8 cellular contexts compared by ENCODE assay signal in genomic region chr7:101218236-101219130, GRCh38. TPM values are rescaled to one million over a fixed set of nuclear protein-coding genes. Genes with fewer than 3 reads are reported as not detected.
DNase-seq lines count a peak whose midpoint lies in the region; ATAC-seq and TF ChIP-seq lines count a peak whose summit lies in the region.

No MANE protein-coding gene starts in this region.

- peak overlapping the region; percentile 80 for H3K9ac ChIP-seq in PC-3 (ENCODE audit: low read length)
- H3K9ac ChIP-seq in trophoblast cell (ENCODE audit: low read length) = peak overlapping the region; percentile 48

- no peak overlapping the region for H2BK5ac ChIP-seq in trophoblast cell (ENCODE audit: low read depth, low read length, poor library complexity)

- peak overlapping the region; percentile 37 for H3K14ac ChIP-seq in trophoblast cell (ENCODE audit: low read length)

- peak overlapping the region; percentile 91 for H3K4me3 ChIP-seq in AG04449 (ENCODE audit: low read depth, low read length)
- peak overlapping the region; percentile 80 for H3K4me3 ChIP-seq in PC-3 (ENCODE audit: low read length)
- H3K4me3 ChIP-seq in esophagus (ENCODE audit: low read depth in 1 of 2, low read length in 2 of 2) = peak overlapping the region; percentile 69 to 87
- peak overlapping the region; percentile 85 for H3K4me3 ChIP-seq in trophoblast cell (ENCODE audit: low read depth, low read length)

- H3K4me1 ChIP-seq in PC-3 (ENCODE audit: insufficient read depth, low read length) = peaks cover 11% of the 10 kb centered on the region
- peaks cover 0 to 8% of the 10 kb centered on the region in 2 donors for H3K4me1 ChIP-seq in esophagus (ENCODE audit: control insufficient read depth in 2 of 2, insufficient read depth in 2 of 2, low read length in 1 of 2)
- peaks cover 10 to 16% of the 10 kb centered on the region in 2 experiments for H3K4me1 ChIP-seq in trophoblast cell (ENCODE audit: control insufficient read depth in 1 of 2, insufficient read depth in 2 of 2, low read length in 2 of 2)

- no peak for TF ChIP-seq CTCF in AG04449 (IDR thresholded peaks at IDR 0.05; ENCODE audit: insufficient read depth, low read length, missing control alignments)
- no peak for TF ChIP-seq CTCF in PC-3 (conservative IDR thresholded peaks at IDR 0.05; ENCODE audit: low read depth, low read length)

- no peaks in the 10 kb centered on the region for H3K9me2 ChIP-seq in PC-3 (replicated peaks; ENCODE audit: low read length)

- peaks cover 56% of the 10 kb centered on the region for H3K79me2 ChIP-seq in PC-3 (ENCODE audit: low read length)
- peaks cover 13% of the 10 kb centered on the region for H3K79me2 ChIP-seq in trophoblast cell (ENCODE audit: control insufficient read depth, insufficient read depth, low read length, poor library complexity)

- TSS peak; percentile 73 for BruUV-seq in PC-3 (replicated peaks; lab: Mats Ljungman, UMichigan)

- peak overlapping the region; percentile 78 for H4K8ac ChIP-seq in trophoblast cell (ENCODE audit: low read depth, low read length)

- POLR2A ChIA-PET in AG04449 (lab: Yijun Ruan, JAX) (interaction anchor here (0.6 to 2.3 kb wide), 13 partner anchors 8 to 344 kb away, joined by 3 to 14 read pairs (median 6); partner anchors contain the start of genes FIS1, SERPINE1, SRRT and TRIM56), PC-3 (lab: Charles Lee; ENCODE audit: unreplicated experiment) (interaction anchor here (0.5 to 1.4 kb wide), 5 partner anchors 26 to 1089 kb away, joined by 3 to 7 read pairs (median 3); partner anchors contain the start of gene FIS1)

- H3K4me2 ChIP-seq in PC-3 (ENCODE audit: low read length) = peak overlapping the region; percentile 98
- H3K4me2 ChIP-seq in trophoblast cell (ENCODE audit: low read length) = peak overlapping the region; percentile 77

- H2AFZ ChIP-seq in PC-3 (ENCODE audit: low read length) (peak overlapping the region; percentile 81), trophoblast cell (ENCODE audit: insufficient read depth, low read length, poor library complexity) (peak overlapping the region; percentile 53)

- no peaks in the 10 kb centered on the region for H3F3A ChIP-seq in PC-3 (ENCODE audit: low read length, unreplicated experiment)

- intact Hi-C loops in PC-3 (cut with micrococcal nuclease) = loop anchor here (1.0 kb wide), 1 partner anchor 26 kb away; no protein-coding TSS in a partner anchor

- no peak overlapping the region for H3K23ac ChIP-seq in trophoblast cell (ENCODE audit: low read length)

- peak overlapping the region; percentile 64 for H4K12ac ChIP-seq in trophoblast cell (ENCODE audit: low read depth, low read length)

- H4K91ac ChIP-seq in trophoblast cell (ENCODE audit: low read depth, low read length) = peak overlapping the region; percentile 64

- 5 to 8% methylated on average over 26 of the region's 26 CpGs for WGBS in esophagus, 2 donors
- WGBS in trophoblast cell (ENCODE audit: extremely low coverage, insufficient coverage, insufficient read length) = no CpG with 5 or more reads among the region's 26 CpGs

- H2BK120ac ChIP-seq in trophoblast cell (ENCODE audit: insufficient read depth, low read length, poor library complexity) = no peak overlapping the region

- no peak overlapping the region for H2BK12ac ChIP-seq in trophoblast cell (ENCODE audit: low read length)

- H3K4ac ChIP-seq in trophoblast cell (ENCODE audit: low read depth, low read length) = peak overlapping the region; percentile 53

- H2AK5ac ChIP-seq in trophoblast cell (ENCODE audit: low read length) = no peak overlapping the region

- no peaks in the 10 kb centered on the region for H3K27me3 ChIP-seq in PC-3 (ENCODE audit: low read length)
- H3K27me3 ChIP-seq in esophagus (ENCODE audit: control insufficient read depth in 1 of 2, insufficient read depth in 2 of 2, low read length in 2 of 2) = no peaks in the 10 kb centered on the region
- no peaks in the 10 kb centered on the region for H3K27me3 ChIP-seq in trophoblast cell (ENCODE audit: insufficient read depth, low read length)

- H3K18ac ChIP-seq in trophoblast cell (ENCODE audit: low read length) = peak overlapping the region; percentile 25

- no peaks in the 10 kb centered on the region for H3K9me3 ChIP-seq in PC-3 (ENCODE audit: low read length)
- no peaks in the 10 kb centered on the region for H3K9me3 ChIP-seq in esophagus (ENCODE audit: control insufficient read depth in 2 of 2, insufficient read depth in 1 of 2, low read depth in 1 of 2, low read length in 1 of 2)
- H3K9me3 ChIP-seq in trophoblast cell (ENCODE audit: insufficient read depth, low read depth, low read length) = no peaks in the 10 kb centered on the region

- H3K36me3 ChIP-seq in PC-3 (ENCODE audit: low read depth, low read length) = no peaks in the 10 kb centered on the region; the same call in none of the 2 replicates
- peaks cover 0 to 9% of the 10 kb centered on the region in 2 donors for H3K36me3 ChIP-seq in esophagus (ENCODE audit: control insufficient read depth in 2 of 2, insufficient read depth in 2 of 2, low read length in 1 of 2)
- peaks cover 11 to 18% of the 10 kb centered on the region in 2 experiments for H3K36me3 ChIP-seq in trophoblast cell (ENCODE audit: control insufficient read depth in 1 of 2, insufficient read depth in 2 of 2, low read length in 2 of 2)

- H3K27ac ChIP-seq in PC-3 (ENCODE audit: low read length) (no peak overlapping the region), esophagus (ENCODE audit: low read depth in 2 of 2, low read length in 1 of 2) (peak overlapping the region in 1 of 2 donors; percentile 49), trophoblast cell (ENCODE audit: low read depth, low read length) (no peak overlapping the region)

- H4K20me1 ChIP-seq in PC-3 (ENCODE audit: low read length) = no peaks in the 10 kb centered on the region

- peak; percentile 6 for ATAC-seq in GM19455 (IDR thresholded peaks at IDR 0.05; ENCODE audit: unreplicated experiment)
- peak; percentile 4 for ATAC-seq in PC-3

- peaks cover 13% of the 10 kb centered on the region for H3K79me1 ChIP-seq in trophoblast cell (ENCODE audit: low read length)

- DNase-seq in AG04449 (ENCODE audit: low read depth, low spot score) (no peak), PC-3 (no peak), trophoblast cell (no peak), GM03348 (ENCODE audit: low spot score) (no peak), NCI-H2081 (lab: John Stamatoyannopoulos, UW) (no peak), GOT3 (lab: John Stamatoyannopoulos, UW) (no peak)

- CTCF ChIA-PET in AG04449 (lab: Yijun Ruan, JAX) (interaction anchor here (0.9 to 9.8 kb wide), 16 partner anchors 8 to 513 kb away, joined by 3 to 105 read pairs (median 6); partner anchors contain the start of genes CLDN15, FIS1 and POP7), PC-3 (lab: Charles Lee) (interaction anchor here (0.6 to 2.0 kb wide), 5 partner anchors 16 to 74 kb away, joined by 3 to 11 read pairs (median 5); no protein-coding TSS in a partner anchor)

RNA-seq across cellular contexts. Expression of gene ZNHIT1, which starts 0.5 kb away (rescaled TPM):
- total RNA-seq in PC-3 (2014; rRNA removed) = 161 and 188 TPM in 2 replicates
- polyA plus RNA-seq in esophagus = 10 to 100 TPM; 56.0 to 73.2 TPM
- polyA plus RNA-seq in trophoblast cell (2013) = 69.1 and 70.0 TPM in 2 replicates

RNA-seq across cellular contexts. Expression of gene PLOD3, which starts 1.1 kb away (rescaled TPM):
- total RNA-seq in PC-3 (2014; rRNA removed) = 60.8 and 66.6 TPM in 2 replicates
- polyA plus RNA-seq in esophagus = 1 to 10 TPM; 9.2 to 9.7 TPM
- 72.0 and 76.5 TPM in 2 replicates for polyA plus RNA-seq in trophoblast cell (2013)

RNA-seq across cellular contexts. Expression of gene MOGAT3, which starts 17.6 kb away (rescaled TPM):
- total RNA-seq in PC-3 (2014; rRNA removed) = not detected in 2 replicates
- not detected for polyA plus RNA-seq in esophagus
- polyA plus RNA-seq in trophoblast cell (2013) = 0.04 TPM in 1 of 2 replicates, not detected in the other

RNA-seq across cellular contexts. Expression of gene CLDN15, which starts 19.1 kb away (rescaled TPM):
- 6.7 and 9.9 TPM in 2 replicates for total RNA-seq in PC-3 (2014; rRNA removed)
- 1 to 10 TPM; 3.7 to 5.9 TPM for polyA plus RNA-seq in esophagus
- 5.2 and 5.5 TPM in 2 replicates for polyA plus RNA-seq in trophoblast cell (2013)

RNA-seq across cellular contexts. Expression of gene FIS1, which starts 26.4 kb away (rescaled TPM):
- total RNA-seq in PC-3 (2014; rRNA removed) = 146 and 199 TPM in 2 replicates
- 100 to 1,000 TPM in 1 of 2 donors, 10 to 100 TPM in 1; 70.0 to 202 TPM for polyA plus RNA-seq in esophagus
- polyA plus RNA-seq in trophoblast cell (2013) = 109 and 114 TPM in 2 replicates
